Comparison of ENCODE assay signal across 1 cellular context in genomic region chr22:44351037-44351436, GRCh38.
A peak's percentile ranks its signal among the peaks of the same experiment; 100 is the strongest.
TF ChIP-seq lines count a peak whose summit lies in the region.

No MANE protein-coding gene starts in this region.

TF ChIP-seq in IMR-90, 13 proteins besides CTCF, POLR2A, EP300 and RAD21:
- TF ChIP-seq USF2 (IDR thresholded peaks at IDR 0.05; ENCODE audit: low read depth, low read length) (peak; percentile 21; the same call in 1 of the 2 replicates), MXI1 (IDR thresholded peaks at IDR 0.05; ENCODE audit: borderline replicate concordance, low read depth, low read length) (no peak)
TF ChIP-seq in IMR-90: peak in this region for 1.
